ENCODE assay signal across 13 cellular contexts in the genomic region with DNA sequence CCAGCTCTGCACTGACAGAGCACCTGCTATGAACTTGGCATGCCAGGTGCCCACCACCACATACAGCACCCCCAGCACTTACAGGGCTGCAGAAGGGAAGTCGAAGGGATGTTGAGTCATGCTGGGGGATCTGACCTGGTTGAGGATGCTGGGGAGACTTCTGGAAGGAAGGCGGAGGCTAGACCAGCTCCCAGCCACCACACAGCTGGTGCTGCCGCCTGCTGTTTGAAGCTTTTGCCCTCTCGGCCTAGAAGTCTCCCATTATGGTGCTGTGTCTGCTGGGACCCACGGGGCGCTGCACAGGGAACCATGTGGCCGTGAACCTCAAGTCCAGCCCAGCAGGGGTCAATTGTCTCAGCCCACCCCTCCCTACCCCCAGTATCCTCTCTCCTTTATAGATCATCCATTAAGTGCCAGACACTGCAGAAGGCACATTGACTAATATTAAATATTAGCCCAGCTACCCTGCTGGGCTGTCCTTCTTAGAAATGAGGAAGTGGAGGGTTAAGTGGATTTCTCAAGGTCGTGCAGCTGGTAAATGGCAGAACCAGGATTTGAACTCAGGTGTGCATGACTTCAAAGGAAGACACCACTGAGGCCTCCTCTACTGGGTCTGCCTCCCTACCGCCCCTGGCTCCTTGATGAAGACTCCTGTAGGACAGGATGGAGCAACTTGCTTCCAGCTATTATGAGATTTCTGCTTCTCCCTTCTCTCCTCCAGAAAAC. TPM values are rescaled to one million over a fixed set of nuclear protein-coding genes. Genes with fewer than 3 reads are reported as not detected.
DNase-seq lines count a peak whose midpoint lies in the region; ATAC-seq and TF ChIP-seq lines count a peak whose summit lies in the region.
"Had no signal": no experiment of that assay in that cellular context is flagged by ENCODE, and none has a peak within 500 bp of the region (broad histone marks: within the 10 kb centered on the region; RNA-seq: fewer than 3 reads in every experiment).

No MANE protein-coding gene starts in this region.

- H2AFZ ChIP-seq in hepatocyte = no peak overlapping the region

- no peak overlapping the region for H3K27ac ChIP-seq in uterus
- H3K27ac ChIP-seq in hepatocyte = no peak overlapping the region
- H3K27ac ChIP-seq: thoracic aorta had no signal

- H3K9me2 ChIP-seq in hepatocyte (replicated peaks; ENCODE audit: insufficient read depth) = no peaks in the 10 kb centered on the region

- TF ChIP-seq POLR2A in uterus (IDR thresholded peaks at IDR 0.05) = no peak

- H3K9me3 Mint-ChIP-seq in Calu3 (ENCODE audit: low read depth, unreplicated experiment) = no peaks in the 10 kb centered on the region
- no peaks in the 10 kb centered on the region for H3K9me3 Mint-ChIP-seq in naive thymus-derived CD8-positive, alpha-beta T cell
- H3K9me3 Mint-ChIP-seq: IgD-negative memory B cell had no signal

- intact Hi-C loops in Calu3 (cut with micrococcal nuclease; ENCODE audit: unreplicated experiment) (no loop called here), uterus (cut with DNase I; ENCODE audit: low total_unique reads) (no loop called here)

- H4K20me1 ChIP-seq in hepatocyte (ENCODE audit: insufficient read depth, poor library complexity, severe bottlenecking) = no peaks in the 10 kb centered on the region

- peaks cover 77% of the 10 kb centered on the region for H3K4me1 Mint-ChIP-seq in Calu3 (ENCODE audit: low read depth, unreplicated experiment)
- H3K4me1 Mint-ChIP-seq in naive thymus-derived CD8-positive, alpha-beta T cell = peaks cover 7 to 16% (median 11%) of the 10 kb centered on the region in 4 donors

- no peak overlapping the region for H3K27ac Mint-ChIP-seq in Calu3 (ENCODE audit: unreplicated experiment)
- H3K27ac Mint-ChIP-seq in naive thymus-derived CD8-positive, alpha-beta T cell = no peak overlapping the region

- in situ Hi-C loops in SK-MEL-5 (cut with HindIII; ENCODE audit: low pct_unique_long_range_greater_than_20kb, low sequenced_read_pairs) = no loop called here

- H3K36me3 Mint-ChIP-seq in Calu3 (ENCODE audit: insufficient read depth, unreplicated experiment) = peaks cover 34% of the 10 kb centered on the region
- H3K36me3 Mint-ChIP-seq in naive thymus-derived CD8-positive, alpha-beta T cell = no peaks in the 10 kb centered on the region
- H3K36me3 Mint-ChIP-seq: IgD-negative memory B cell had no signal

- peak; percentile 52 for DNase-seq in Calu3
- DNase-seq in HT1080 (ENCODE audit: low read depth) = peak; percentile 80
- peak; percentile 18 for DNase-seq in SK-MEL-5 (ENCODE audit: low read depth, low spot score)
- peak; percentile 34 for DNase-seq in left kidney (ENCODE audit: low read depth, low spot score)
- DNase-seq in naive thymus-derived CD8-positive, alpha-beta T cell = no peak
- no peak for DNase-seq in GOT3 (lab: John Stamatoyannopoulos, UW)
- DNase-seq in uterus = no peak
- no peak for DNase-seq in hepatocyte (ENCODE audit: low spot score)
- DNase-seq: activated CD4-positive, alpha-beta T cell treated with anti-CD3 and anti-CD28 coated beads for 4 hours; kidney glomerular epithelial cell had no signal

- H3K4me1 ChIP-seq in uterus (no peaks in the 10 kb centered on the region), hepatocyte (ENCODE audit: insufficient read depth) (peaks cover 19% of the 10 kb centered on the region)

- H3K36me3 ChIP-seq in uterus (no peaks in the 10 kb centered on the region), hepatocyte (replicated peaks; ENCODE audit: insufficient read depth, low read depth) (no peaks in the 10 kb centered on the region)
- H3K36me3 ChIP-seq: thoracic aorta had no signal

- CTCF ChIA-PET in Calu3 (lab: Charles Lee) = interaction anchor here (0.6 to 1.9 kb wide), 11 partner anchors 8 to 1614 kb away, joined by 3 to 7 read pairs (median 3); partner anchors contain the start of gene APOL5

- no peak overlapping the region for H3K4me2 ChIP-seq in hepatocyte

- peaks cover 6 to 41% of the 10 kb centered on the region in 2 donors for H3K27me3 ChIP-seq in uterus
- H3K27me3 ChIP-seq in hepatocyte = peaks cover 42% of the 10 kb centered on the region

- peaks cover 13% of the 10 kb centered on the region for H3K27me3 Mint-ChIP-seq in Calu3 (ENCODE audit: unreplicated experiment)
- H3K27me3 Mint-ChIP-seq in naive thymus-derived CD8-positive, alpha-beta T cell = peaks cover 22 to 88% (median 49%) of the 10 kb centered on the region in 5 donors

- POLR2A ChIA-PET in naive thymus-derived CD8-positive, alpha-beta T cell (lab: Charles Lee) = interaction anchor here (0.7 to 0.9 kb wide), 2 partner anchors 63 to 251 kb away, joined by 3 read pairs; no protein-coding TSS in a partner anchor

- no peak overlapping the region for H3K4me3 ChIP-seq in uterus
- H3K4me3 ChIP-seq in hepatocyte = no peak overlapping the region
- H3K4me3 ChIP-seq: thoracic aorta had no signal

- no peaks in the 10 kb centered on the region for H3K79me2 ChIP-seq in hepatocyte

- 71% methylated on average over 9 of the region's 9 CpGs for WGBS in hepatocyte (ENCODE audit: low lambda C conversion rate, missing lambda C conversion rate)

- no TSS peak for BruUV-seq in Calu3 (replicated peaks; lab: Mats Ljungman, UMichigan)

- H3K9me3 ChIP-seq in uterus (no peaks in the 10 kb centered on the region), hepatocyte (ENCODE audit: low read depth) (no peaks in the 10 kb centered on the region)
- H3K9me3 ChIP-seq: thoracic aorta had no signal

- ATAC-seq in naive thymus-derived CD8-positive, alpha-beta T cell = no peak

- TF ChIP-seq CTCF in Calu3 (IDR thresholded peaks at IDR 0.05; ENCODE audit: unreplicated experiment) = no peak
- no peak for TF ChIP-seq CTCF in uterus (IDR thresholded peaks at IDR 0.05)
- no peak for TF ChIP-seq CTCF in hepatocyte (IDR thresholded peaks at IDR 0.05; ENCODE audit: poor library complexity)

- H3K4me3 Mint-ChIP-seq in Calu3 (ENCODE audit: low read depth, unreplicated experiment) = peak overlapping the region; percentile 22
- no peak overlapping the region for H3K4me3 Mint-ChIP-seq in naive thymus-derived CD8-positive, alpha-beta T cell
- H3K4me3 Mint-ChIP-seq: IgD-negative memory B cell had no signal

RNA-seq across cellular contexts. Expression of gene CYTH4, which starts 49.7 kb away (rescaled TPM):
- total RNA-seq in Calu3 (2022) = 0.38 and 0.59 TPM in 2 replicates
- 0.33 and 2.6 TPM in 2 replicates for total RNA-seq in HT1080 (2014; rRNA removed; shearing (Covaris generic))
- polyA plus RNA-seq in HT1080 (2015; cell fraction: cytosol; rRNA removed) = 1.3 and 1.4 TPM in 2 replicates
- 4.4 and 4.5 TPM in 2 replicates for polyA plus RNA-seq in HT1080 (2015; cell fraction: nucleus; rRNA removed)
- 0.08 and 0.11 TPM in 2 replicates for total RNA-seq in SK-MEL-5 (2014; rRNA removed; shearing (Covaris generic))
- not detected in 2 replicates for polyA plus RNA-seq in SK-MEL-5 (2015; cell fraction: cytosol; rRNA removed)
- polyA plus RNA-seq in SK-MEL-5 (2015; cell fraction: nucleus; rRNA removed) = not detected in 2 replicates
- 100 to 1,000 TPM; 177 to 193 TPM for total RNA-seq in naive thymus-derived CD8-positive, alpha-beta T cell
- polyA plus RNA-seq in naive thymus-derived CD8-positive, alpha-beta T cell = 10 to 100 TPM; 48.9 to 60.8 (median 54.6) TPM
- total RNA-seq in uterus = 10 to 100 TPM in 1 of 4 donors, 1 to 10 TPM in 3; 3.8 to 12.2 (median 5.9) TPM
- total RNA-seq in hepatocyte = 0.57 and 0.96 TPM in 2 replicates
- 0.24 and 0.94 TPM in 2 replicates for polyA plus RNA-seq in hepatocyte
- polyA plus RNA-seq: BJ had no signal

Comparison
In these comparisons a context has a peak if more than half of its experiments do, and no peak if none do; other contexts are left out.
1. DNase-seq: peak in Calu3 (single experiment), HT1080 (single experiment), SK-MEL-5 (single experiment) and left kidney (single experiment); none in naive thymus-derived CD8-positive, alpha-beta T cell (0 of 10), GOT3 (single experiment), uterus (0 of 2) and hepatocyte (single experiment).
2. RNA of gene CYTH4, which starts 49.7 kb away (total RNA-seq): 177 to 193 TPM in naive thymus-derived CD8-positive, alpha-beta T cell; 3.8 to 12.2 TPM in uterus, 0.33 to 2.6 TPM in HT1080, 0.57 to 0.96 TPM in hepatocyte, 0.38 to 0.59 TPM in Calu3 and 0.08 to 0.11 TPM in SK-MEL-5; every median in the first group is over 10 times any median in the second.